ENCODE assay signal across 21 cellular contexts in genomic region chr16:84517366-84517765, GRCh38. TPM values are rescaled to one million over a fixed set of nuclear protein-coding genes. Genes with fewer than 3 reads are reported as not detected.
DNase-seq lines count a peak whose midpoint lies in the region; ATAC-seq and TF ChIP-seq lines count a peak whose summit lies in the region.
"Had no signal": no experiment of that assay in that cellular context is flagged by ENCODE, and none has a peak within 500 bp of the region (broad histone marks: within the 10 kb centered on the region; RNA-seq: fewer than 3 reads in every experiment).

No MANE protein-coding gene starts in this region.

- no peaks in the 10 kb centered on the region; a peak in 1 of 22 replicates for H4K20me1 ChIP-seq in BLaER1 treated with 17β-estradiol and CSF1 and Interleukin-3, amounts not matched to agents 10 nM and 100 nM

- H3K27ac Mint-ChIP-seq in activated CD8-positive, alpha-beta T cell treated with anti-CD3 and anti-CD28 coated beads for 36 hours: peak overlapping the region; percentile 25
- peak overlapping the region; percentile 73 for H3K27ac Mint-ChIP-seq in mesothelial cell of epicardium

- peak overlapping the region; percentile 48 to 82 (median 65) for H3K4me2 ChIP-seq in BLaER1 treated with 17β-estradiol and CSF1 and Interleukin-3, amounts not matched to agents 10 nM and 100 nM

- no peaks in the 10 kb centered on the region for H3K27me3 Mint-ChIP-seq in activated CD8-positive, alpha-beta T cell treated with anti-CD3 and anti-CD28 coated beads for 36 hours
- H3K27me3 Mint-ChIP-seq in mesothelial cell of epicardium (ENCODE audit: low read depth): no peaks in the 10 kb centered on the region
- H3K27me3 Mint-ChIP-seq: central memory CD8-positive, alpha-beta T cell had no signal

- no peak for ATAC-seq in activated CD8-positive, alpha-beta T cell treated with anti-CD3 and anti-CD28 coated beads for 36 hours
- ATAC-seq in GM21423 (IDR thresholded peaks at IDR 0.05; ENCODE audit: unreplicated experiment): no peak
- ATAC-seq: mucosa of descending colon; right lobe of liver; stimulated activated naive CD8-positive, alpha-beta T cell treated with anti-CD3 and anti-CD28 coated beads, Interleukin-15, Interleukin-2, amounts not matched to agents 100 U/mL and 50 U/mL, for 24 hours had no signal

- intact Hi-C loops in activated CD8-positive, alpha-beta T cell treated with anti-CD3 and anti-CD28 coated beads for 36 hours (cut with micrococcal nuclease): loop anchor here (10.0 kb wide), 1 partner anchor 207 kb away; no protein-coding TSS in a partner anchor

- no peak overlapping the region for H3K4me3 Mint-ChIP-seq in activated CD8-positive, alpha-beta T cell treated with anti-CD3 and anti-CD28 coated beads for 36 hours
- H3K4me3 Mint-ChIP-seq in mesothelial cell of epicardium: no peak overlapping the region

- CTCF ChIA-PET in activated CD8-positive, alpha-beta T cell treated with anti-CD3 and anti-CD28 coated beads for 36 hours (lab: Charles Lee): interaction anchor here (1.2 to 4.2 kb wide), 3 partner anchors 9 to 105 kb away, joined by 3 to 15 read pairs (median 5); no protein-coding TSS in a partner anchor

- peaks cover 76% of the 10 kb centered on the region for H3K4me1 Mint-ChIP-seq in activated CD8-positive, alpha-beta T cell treated with anti-CD3 and anti-CD28 coated beads for 36 hours (ENCODE audit: low read depth)
- H3K4me1 Mint-ChIP-seq in mesothelial cell of epicardium: peaks cover 48% of the 10 kb centered on the region

- POLR2A ChIA-PET in activated CD8-positive, alpha-beta T cell treated with anti-CD3 and anti-CD28 coated beads for 36 hours (lab: Charles Lee): interaction anchor here (4.3 to 5.5 kb wide), 2 partner anchors 12 to 31 kb away, joined by 29 to 40 read pairs; no protein-coding TSS in a partner anchor

- H3K4me3 ChIP-seq in BLaER1 treated with 17β-estradiol and CSF1 and Interleukin-3, amounts not matched to agents 10 nM and 100 nM: no peak overlapping the region
- H3K4me3 ChIP-seq: GM23248, mucosa of descending colon, right lobe of liver had no signal

- no peaks in the 10 kb centered on the region for H3K9me3 ChIP-seq in BLaER1 treated with 17β-estradiol and CSF1 and Interleukin-3, amounts not matched to agents 10 nM and 100 nM (replicated peaks in 1 of 11)
- H3K9me3 ChIP-seq: mucosa of descending colon, right lobe of liver had no signal

- no peak for TF ChIP-seq CTCF in activated CD8-positive, alpha-beta T cell treated with anti-CD3 and anti-CD28 coated beads for 36 hours (IDR thresholded peaks at IDR 0.05)
- no peak for TF ChIP-seq CTCF in mesothelial cell of epicardium (IDR thresholded peaks at IDR 0.05; ENCODE audit: unreplicated experiment)

- no peaks in the 10 kb centered on the region for H3K27me3 ChIP-seq in BLaER1 treated with 17β-estradiol and CSF1 and Interleukin-3, amounts not matched to agents 10 nM and 100 nM
- H3K27me3 ChIP-seq: right lobe of liver had no signal

- H3K9ac ChIP-seq in BLaER1 treated with 17β-estradiol and CSF1 and Interleukin-3, amounts not matched to agents 10 nM and 100 nM: peak overlapping the region in 2 of 11 experiments; percentile 7 to 33; a peak in 1 of 22 replicates
- H3K9ac ChIP-seq: GM23248 had no signal

- no peaks in the 10 kb centered on the region for H3K9me3 Mint-ChIP-seq in activated CD8-positive, alpha-beta T cell treated with anti-CD3 and anti-CD28 coated beads for 36 hours
- H3K9me3 Mint-ChIP-seq in mesothelial cell of epicardium: no peaks in the 10 kb centered on the region
- H3K9me3 Mint-ChIP-seq: central memory CD8-positive, alpha-beta T cell had no signal

- peaks cover 19% of the 10 kb centered on the region for H3K36me3 Mint-ChIP-seq in activated CD8-positive, alpha-beta T cell treated with anti-CD3 and anti-CD28 coated beads for 36 hours (ENCODE audit: low read depth)
- H3K36me3 Mint-ChIP-seq in mesothelial cell of epicardium: no peaks in the 10 kb centered on the region

- peaks cover 64 to 79% (median 73%) of the 10 kb centered on the region in 10 experiments for H3K4me1 ChIP-seq in BLaER1 treated with 17β-estradiol and CSF1 and Interleukin-3, amounts not matched to agents 10 nM and 100 nM
- H3K4me1 ChIP-seq: right lobe of liver had no signal

- no peak overlapping the region for H3K27ac ChIP-seq in BLaER1 treated with 17β-estradiol and CSF1 and Interleukin-3, amounts not matched to agents 10 nM and 100 nM
- H3K27ac ChIP-seq: right lobe of liver, WERI-Rb-1 had no signal

- H3K36me3 ChIP-seq in BLaER1 treated with 17β-estradiol and CSF1 and Interleukin-3, amounts not matched to agents 10 nM and 100 nM: no peaks in the 10 kb centered on the region
- H3K36me3 ChIP-seq: right lobe of liver, WERI-Rb-1 had no signal

- DNase-seq in D341Med (ENCODE audit: low spot score) (peak; percentile 82), mesothelial cell of epicardium (ENCODE audit: low spot score in 2 of 2, unreplicated experiment in 2 of 2) (no peak), NCI-H226 (no peak), amniotic stem cell (lab: John Stamatoyannopoulos, UW) (no peak)
- DNase-seq in activated CD8-positive, alpha-beta T cell treated with anti-CD3 and anti-CD28 coated beads for 36 hours: no peak
- DNase-seq: activated naive CD4-positive, alpha-beta T cell; GDM1; glutamatergic neuron; GM23248; kidney; NCI-H1105 treated with DMSO at 0.1 percent for 48 hours; NCI-H2107; NCI-H524; stimulated activated naive CD8-positive, alpha-beta T cell treated with anti-CD3 and anti-CD28 coated beads, Interleukin-15, Interleukin-2, amounts not matched to agents 100 U/mL and 50 U/mL, for 24 hours; T-helper 9 cell; WERI-Rb-1 had no signal

RNA-seq across cellular contexts. Expression of gene MEAK7, which starts 12.9 kb away (rescaled TPM):
- total RNA-seq in activated CD8-positive, alpha-beta T cell treated with anti-CD3 and anti-CD28 coated beads for 36 hours: 10 to 100 TPM; 21.1 to 22.4 TPM
- 37.9 to 42.7 TPM (median 39.6 TPM) in 3 replicates for total RNA-seq in mesothelial cell of epicardium
